In the genomic region with DNA sequence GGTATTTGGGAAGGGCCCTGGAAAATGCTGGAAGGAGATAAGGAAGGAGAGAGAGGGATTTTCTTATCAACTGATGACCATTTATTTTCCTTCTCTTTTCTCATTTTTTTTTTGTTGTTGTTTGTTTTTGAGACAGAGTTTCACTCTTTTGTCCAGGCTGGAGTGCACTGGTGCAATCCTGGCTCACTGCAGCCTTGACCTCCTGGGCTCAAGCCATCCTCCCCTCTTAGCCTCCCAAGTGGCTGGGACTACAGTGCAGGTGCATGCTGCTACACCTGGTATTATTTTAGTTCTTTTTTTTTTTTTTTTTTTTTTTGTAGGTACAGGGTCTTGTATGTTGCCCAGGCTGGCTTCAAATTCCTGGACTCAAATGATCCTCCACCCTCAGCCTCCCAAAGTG, we compare ENCODE assay signal across 1 cellular context.
A peak's percentile ranks its signal among the peaks of the same experiment; 100 is the strongest.
TF ChIP-seq lines count a peak whose summit lies in the region.

No MANE protein-coding gene starts in this region.

TF ChIP-seq in HepG2, 621 proteins besides CTCF, POLR2A, EP300 and RAD21 (continued from another document):
- TF ChIP-seq, protein P1, sequence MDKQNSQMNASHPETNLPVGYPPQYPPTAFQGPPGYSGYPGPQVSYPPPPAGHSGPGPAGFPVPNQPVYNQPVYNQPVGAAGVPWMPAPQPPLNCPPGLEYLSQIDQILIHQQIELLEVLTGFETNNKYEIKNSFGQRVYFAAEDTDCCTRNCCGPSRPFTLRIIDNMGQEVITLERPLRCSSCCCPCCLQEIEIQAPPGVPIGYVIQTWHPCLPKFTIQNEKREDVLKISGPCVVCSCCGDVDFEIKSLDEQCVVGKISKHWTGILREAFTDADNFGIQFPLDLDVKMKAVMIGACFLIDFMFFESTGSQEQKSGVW (CRISPR knock-in tag; IDR thresholded peaks at IDR 0.05; ENCODE audit: borderline replicate concordance), result no peak
- TF ChIP-seq STAG1 (CRISPR knock-in tag; IDR thresholded peaks at IDR 0.05) (no peak), SMARCC2 (IDR thresholded peaks at IDR 0.05) (no peak), ETV5 (CRISPR knock-in tag; IDR thresholded peaks at IDR 0.05; ENCODE audit: borderline replicate concordance) (no peak), HNF4A (CRISPR knock-in tag; IDR thresholded peaks at IDR 0.05) (no peak), KDM3A (CRISPR knock-in tag; IDR thresholded peaks at IDR 0.05; ENCODE audit: low read depth) (0 out of 2 replicates have a peak, but pooled peaks have one; percentile 11), ZNF552 (CRISPR knock-in tag; IDR thresholded peaks at IDR 0.05; ENCODE audit: borderline replicate concordance) (no peak), ZNF652 (CRISPR knock-in tag; IDR thresholded peaks at IDR 0.05; ENCODE audit: borderline replicate concordance, low read depth) (no peak), JUN (CRISPR knock-in tag; IDR thresholded peaks at IDR 0.05) (no peak), MATR3 (CRISPR knock-in tag; IDR thresholded peaks at IDR 0.05) (no peak), PTBP1 (IDR thresholded peaks at IDR 0.05; ENCODE audit: low read depth, low read length, poor library complexity, severe bottlenecking) (no peak), GFI1 (CRISPR knock-in tag; IDR thresholded peaks at IDR 0.05; ENCODE audit: borderline replicate concordance) (no peak), ZNF121 (CRISPR knock-in tag; IDR thresholded peaks at IDR 0.05) (peak; percentile 33; the same call in 1 of the 2 replicates)
- TF ChIP-seq, protein P2, sequence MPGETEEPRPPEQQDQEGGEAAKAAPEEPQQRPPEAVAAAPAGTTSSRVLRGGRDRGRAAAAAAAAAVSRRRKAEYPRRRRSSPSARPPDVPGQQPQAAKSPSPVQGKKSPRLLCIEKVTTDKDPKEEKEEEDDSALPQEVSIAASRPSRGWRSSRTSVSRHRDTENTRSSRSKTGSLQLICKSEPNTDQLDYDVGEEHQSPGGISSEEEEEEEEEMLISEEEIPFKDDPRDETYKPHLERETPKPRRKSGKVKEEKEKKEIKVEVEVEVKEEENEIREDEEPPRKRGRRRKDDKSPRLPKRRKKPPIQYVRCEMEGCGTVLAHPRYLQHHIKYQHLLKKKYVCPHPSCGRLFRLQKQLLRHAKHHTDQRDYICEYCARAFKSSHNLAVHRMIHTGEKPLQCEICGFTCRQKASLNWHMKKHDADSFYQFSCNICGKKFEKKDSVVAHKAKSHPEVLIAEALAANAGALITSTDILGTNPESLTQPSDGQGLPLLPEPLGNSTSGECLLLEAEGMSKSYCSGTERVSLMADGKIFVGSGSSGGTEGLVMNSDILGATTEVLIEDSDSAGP (CRISPR knock-in tag; IDR thresholded peaks at IDR 0.05; ENCODE audit: borderline replicate concordance), result no peak
- TF ChIP-seq, protein P3, sequence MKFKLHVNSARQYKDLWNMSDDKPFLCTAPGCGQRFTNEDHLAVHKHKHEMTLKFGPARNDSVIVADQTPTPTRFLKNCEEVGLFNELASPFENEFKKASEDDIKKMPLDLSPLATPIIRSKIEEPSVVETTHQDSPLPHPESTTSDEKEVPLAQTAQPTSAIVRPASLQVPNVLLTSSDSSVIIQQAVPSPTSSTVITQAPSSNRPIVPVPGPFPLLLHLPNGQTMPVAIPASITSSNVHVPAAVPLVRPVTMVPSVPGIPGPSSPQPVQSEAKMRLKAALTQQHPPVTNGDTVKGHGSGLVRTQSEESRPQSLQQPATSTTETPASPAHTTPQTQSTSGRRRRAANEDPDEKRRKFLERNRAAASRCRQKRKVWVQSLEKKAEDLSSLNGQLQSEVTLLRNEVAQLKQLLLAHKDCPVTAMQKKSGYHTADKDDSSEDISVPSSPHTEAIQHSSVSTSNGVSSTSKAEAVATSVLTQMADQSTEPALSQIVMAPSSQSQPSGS (CRISPR knock-in tag; IDR thresholded peaks at IDR 0.05), result no peak
- TF ChIP-seq, protein P4, sequence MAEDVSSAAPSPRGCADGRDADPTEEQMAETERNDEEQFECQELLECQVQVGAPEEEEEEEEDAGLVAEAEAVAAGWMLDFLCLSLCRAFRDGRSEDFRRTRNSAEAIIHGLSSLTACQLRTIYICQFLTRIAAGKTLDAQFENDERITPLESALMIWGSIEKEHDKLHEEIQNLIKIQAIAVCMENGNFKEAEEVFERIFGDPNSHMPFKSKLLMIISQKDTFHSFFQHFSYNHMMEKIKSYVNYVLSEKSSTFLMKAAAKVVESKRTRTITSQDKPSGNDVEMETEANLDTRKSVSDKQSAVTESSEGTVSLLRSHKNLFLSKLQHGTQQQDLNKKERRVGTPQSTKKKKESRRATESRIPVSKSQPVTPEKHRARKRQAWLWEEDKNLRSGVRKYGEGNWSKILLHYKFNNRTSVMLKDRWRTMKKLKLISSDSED (CRISPR knock-in tag; IDR thresholded peaks at IDR 0.05), result no peak
- TF ChIP-seq, protein P5, sequence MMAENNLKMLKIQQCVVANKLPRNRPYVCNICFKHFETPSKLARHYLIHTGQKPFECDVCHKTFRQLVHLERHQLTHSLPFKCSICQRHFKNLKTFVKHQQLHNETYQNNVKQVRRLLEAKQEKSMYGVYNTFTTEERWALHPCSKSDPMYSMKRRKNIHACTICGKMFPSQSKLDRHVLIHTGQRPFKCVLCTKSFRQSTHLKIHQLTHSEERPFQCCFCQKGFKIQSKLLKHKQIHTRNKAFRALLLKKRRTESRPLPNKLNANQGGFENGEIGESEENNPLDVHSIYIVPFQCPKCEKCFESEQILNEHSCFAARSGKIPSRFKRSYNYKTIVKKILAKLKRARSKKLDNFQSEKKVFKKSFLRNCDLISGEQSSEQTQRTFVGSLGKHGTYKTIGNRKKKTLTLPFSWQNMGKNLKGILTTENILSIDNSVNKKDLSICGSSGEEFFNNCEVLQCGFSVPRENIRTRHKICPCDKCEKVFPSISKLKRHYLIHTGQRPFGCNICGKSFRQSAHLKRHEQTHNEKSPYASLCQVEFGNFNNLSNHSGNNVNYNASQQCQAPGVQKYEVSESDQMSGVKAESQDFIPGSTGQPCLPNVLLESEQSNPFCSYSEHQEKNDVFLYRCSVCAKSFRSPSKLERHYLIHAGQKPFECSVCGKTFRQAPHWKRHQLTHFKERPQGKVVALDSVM (CRISPR knock-in tag; IDR thresholded peaks at IDR 0.05), result peak; percentile 96
- TF ChIP-seq, protein P6, sequence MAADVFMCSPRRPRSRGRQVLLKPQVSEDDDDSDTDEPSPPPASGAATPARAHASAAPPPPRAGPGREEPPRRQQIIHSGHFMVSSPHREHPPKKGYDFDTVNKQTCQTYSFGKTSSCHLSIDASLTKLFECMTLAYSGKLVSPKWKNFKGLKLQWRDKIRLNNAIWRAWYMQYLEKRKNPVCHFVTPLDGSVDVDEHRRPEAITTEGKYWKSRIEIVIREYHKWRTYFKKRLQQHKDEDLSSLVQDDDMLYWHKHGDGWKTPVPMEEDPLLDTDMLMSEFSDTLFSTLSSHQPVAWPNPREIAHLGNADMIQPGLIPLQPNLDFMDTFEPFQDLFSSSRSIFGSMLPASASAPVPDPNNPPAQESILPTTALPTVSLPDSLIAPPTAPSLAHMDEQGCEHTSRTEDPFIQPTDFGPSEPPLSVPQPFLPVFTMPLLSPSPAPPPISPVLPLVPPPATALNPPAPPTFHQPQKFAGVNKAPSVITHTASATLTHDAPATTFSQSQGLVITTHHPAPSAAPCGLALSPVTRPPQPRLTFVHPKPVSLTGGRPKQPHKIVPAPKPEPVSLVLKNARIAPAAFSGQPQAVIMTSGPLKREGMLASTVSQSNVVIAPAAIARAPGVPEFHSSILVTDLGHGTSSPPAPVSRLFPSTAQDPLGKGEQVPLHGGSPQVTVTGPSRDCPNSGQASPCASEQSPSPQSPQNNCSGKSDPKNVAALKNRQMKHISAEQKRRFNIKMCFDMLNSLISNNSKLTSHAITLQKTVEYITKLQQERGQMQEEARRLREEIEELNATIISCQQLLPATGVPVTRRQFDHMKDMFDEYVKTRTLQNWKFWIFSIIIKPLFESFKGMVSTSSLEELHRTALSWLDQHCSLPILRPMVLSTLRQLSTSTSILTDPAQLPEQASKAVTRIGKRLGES (CRISPR knock-in tag; IDR thresholded peaks at IDR 0.05; ENCODE audit: borderline replicate concordance), result no peak
